14 cellular contexts compared by ENCODE assay signal in genomic region chr1:67405473-67406245, GRCh38. TPM values are rescaled to one million over a fixed set of nuclear protein-coding genes. Genes with fewer than 3 reads are reported as not detected.
DNase-seq lines count a peak whose midpoint lies in the region; ATAC-seq and TF ChIP-seq lines count a peak whose summit lies in the region.
"Had no signal": no experiment of that assay in that cellular context is flagged by ENCODE, and none has a peak within 500 bp of the region (broad histone marks: within the 10 kb centered on the region; RNA-seq: fewer than 3 reads in every experiment).

No MANE protein-coding gene starts in this region.

- peak overlapping the region in 2 of 3 donors; percentile 51 to 71 for H3K27ac Mint-ChIP-seq in CD4-positive, CD25-positive, alpha-beta regulatory T cell
- peak overlapping the region; percentile 17 to 63 for H3K27ac Mint-ChIP-seq in T-cell
- H3K27ac Mint-ChIP-seq in mesothelial cell of epicardium: peak overlapping the region; percentile 54

- no peak for TF ChIP-seq CTCF in mesothelial cell of epicardium (IDR thresholded peaks at IDR 0.05; ENCODE audit: unreplicated experiment)

- no peak overlapping the region for H3K27ac ChIP-seq in CD4-positive, CD25-positive, alpha-beta regulatory T cell (ENCODE audit: insufficient read depth, low read length, poor library complexity, severe bottlenecking)
- no peak overlapping the region for H3K27ac ChIP-seq in substantia nigra (ENCODE audit: low read depth, low read length, poor library complexity, severe bottlenecking)
- H3K27ac ChIP-seq: BLaER1 treated with 17β-estradiol and CSF1 and Interleukin-3, amounts not matched to agents 10 nM and 100 nM; foreskin keratinocyte; GM23248 had no signal

- no peak overlapping the region for H3K4me3 ChIP-seq in CD4-positive, CD25-positive, alpha-beta regulatory T cell (ENCODE audit: low read depth, low read length)
- H3K4me3 ChIP-seq in MG63: no peak overlapping the region
- H3K4me3 ChIP-seq: BLaER1 treated with 17β-estradiol and CSF1 and Interleukin-3, amounts not matched to agents 10 nM and 100 nM; GM23248 had no signal

- no peak for DNase-seq in CD4-positive, CD25-positive, alpha-beta regulatory T cell
- DNase-seq in DMS79 treated with DMSO at 0.1 percent for 48 hours (lab: John Stamatoyannopoulos, UW) (peak; percentile 30), T-cell (no peak), mesothelial cell of epicardium (ENCODE audit: low spot score in 2 of 2, unreplicated experiment in 2 of 2) (no peak), AG20443 (ENCODE audit: low spot score) (no peak), substantia nigra (lab: John Stamatoyannopoulos, UW) (no peak), MG63 (no peak)
- DNase-seq: activated CD4-positive, CD25-positive, alpha-beta regulatory T cell; foreskin keratinocyte; GM23248; PC-3; retina had no signal

- peaks cover 14% of the 10 kb centered on the region for H3K36me3 Mint-ChIP-seq in CD4-positive, CD25-positive, alpha-beta regulatory T cell
- H3K36me3 Mint-ChIP-seq in T-cell: peaks cover 12% of the 10 kb centered on the region
- peaks cover 8% of the 10 kb centered on the region for H3K36me3 Mint-ChIP-seq in mesothelial cell of epicardium

- POLR2A ChIA-PET in T-cell (lab: Charles Lee): interaction anchor here in 1 of 2 donors (0.6 kb wide), 1 partner anchor 16 kb away, joined by 3 read pairs; no protein-coding TSS in a partner anchor

- H3K27me3 Mint-ChIP-seq in CD4-positive, CD25-positive, alpha-beta regulatory T cell: no peaks in the 10 kb centered on the region
- no peaks in the 10 kb centered on the region for H3K27me3 Mint-ChIP-seq in T-cell
- no peaks in the 10 kb centered on the region for H3K27me3 Mint-ChIP-seq in mesothelial cell of epicardium (ENCODE audit: low read depth)

- no peaks in the 10 kb centered on the region for H3K9me3 Mint-ChIP-seq in CD4-positive, CD25-positive, alpha-beta regulatory T cell
- H3K9me3 Mint-ChIP-seq in T-cell (no peaks in the 10 kb centered on the region), mesothelial cell of epicardium (no peaks in the 10 kb centered on the region)
- H3K9me3 Mint-ChIP-seq: neural crest cell had no signal

- no peak overlapping the region for H3K4me3 Mint-ChIP-seq in CD4-positive, CD25-positive, alpha-beta regulatory T cell
- H3K4me3 Mint-ChIP-seq in T-cell: no peak overlapping the region
- no peak overlapping the region for H3K4me3 Mint-ChIP-seq in mesothelial cell of epicardium
- H3K4me3 Mint-ChIP-seq: neural crest cell had no signal

- CTCF ChIA-PET in T-cell (lab: Charles Lee): interaction anchor here in 1 of 2 donors (0.6 kb wide), 1 partner anchor 133 kb away, joined by 7 read pairs; no protein-coding TSS in a partner anchor

- H3K4me1 ChIP-seq in CD4-positive, CD25-positive, alpha-beta regulatory T cell (ENCODE audit: control insufficient read depth, insufficient read depth, low read length, poor library complexity, severe bottlenecking): no peaks in the 10 kb centered on the region
- H3K4me1 ChIP-seq: BLaER1 treated with 17β-estradiol and CSF1 and Interleukin-3, amounts not matched to agents 10 nM and 100 nM; foreskin keratinocyte had no signal

- no peaks in the 10 kb centered on the region for H3K27me3 ChIP-seq in CD4-positive, CD25-positive, alpha-beta regulatory T cell (ENCODE audit: control insufficient read depth, insufficient read depth, low read length)
- H3K27me3 ChIP-seq in MG63: no peaks in the 10 kb centered on the region
- H3K27me3 ChIP-seq: BLaER1 treated with 17β-estradiol and CSF1 and Interleukin-3, amounts not matched to agents 10 nM and 100 nM; foreskin keratinocyte had no signal

- peaks cover 14 to 23% (median 15%) of the 10 kb centered on the region in 4 donors for H3K4me1 Mint-ChIP-seq in CD4-positive, CD25-positive, alpha-beta regulatory T cell
- H3K4me1 Mint-ChIP-seq in T-cell (peaks cover 5 to 19% (median 17%) of the 10 kb centered on the region in 3 donors), mesothelial cell of epicardium (peaks cover 15% of the 10 kb centered on the region)

- no peaks in the 10 kb centered on the region for H3K9me3 ChIP-seq in CD4-positive, CD25-positive, alpha-beta regulatory T cell (ENCODE audit: control insufficient read depth in 2 of 2, low read length in 2 of 2)
- H3K9me3 ChIP-seq in MG63: no peaks in the 10 kb centered on the region
- H3K9me3 ChIP-seq: BLaER1 treated with 17β-estradiol and CSF1 and Interleukin-3, amounts not matched to agents 10 nM and 100 nM had no signal

- H3K36me3 ChIP-seq in CD4-positive, CD25-positive, alpha-beta regulatory T cell (ENCODE audit: control insufficient read depth, insufficient read depth, low read length): peaks cover 11% of the 10 kb centered on the region
- peaks cover 46% of the 10 kb centered on the region for H3K36me3 ChIP-seq in MG63

- ATAC-seq in CD4-positive, CD25-positive, alpha-beta regulatory T cell (ENCODE audit: low read depth in 2 of 2): no peak
- ATAC-seq in T-cell (replicated peaks in 1 of 4): no peak
- ATAC-seq: foreskin keratinocyte, PC-3 had no signal

RNA-seq across cellular contexts. Expression of gene SERBP1, which starts 24.5 kb away (rescaled TPM):
- total RNA-seq in CD4-positive, CD25-positive, alpha-beta regulatory T cell: 148 TPM
- 100 to 1,000 TPM; 131 to 139 (median 137) TPM for polyA plus RNA-seq in CD4-positive, CD25-positive, alpha-beta regulatory T cell
- total RNA-seq in T-cell (100 to 1,000 TPM; 125 to 157 (median 154) TPM), mesothelial cell of epicardium (248 to 259 TPM (median 255 TPM) in 3 replicates)
- 378 and 639 TPM in 2 replicates for total RNA-seq in MG63 (2014; rRNA removed; shearing (Covaris generic); ENCODE audit: low replicate concordance)
